1 cellular context compared by ENCODE assay signal in genomic region chr2:81078102-81078501, GRCh38.
TF ChIP-seq lines count a peak whose summit lies in the region.

No MANE protein-coding gene starts in this region.

TF ChIP-seq in SK-N-SH treated with all-trans-retinoic acid at 6 μM for 48 hours, 23 proteins besides CTCF, POLR2A, EP300 and RAD21 (continued from another document):
- no peak for TF ChIP-seq POU6F1 (CRISPR knock-in tag; IDR thresholded peaks at IDR 0.05; ENCODE audit: borderline replicate concordance, low read depth)
- no peak for TF ChIP-seq ZC3H10 (CRISPR knock-in tag; IDR thresholded peaks at IDR 0.05)
- TF ChIP-seq ZNF565 (CRISPR knock-in tag; conservative IDR thresholded peaks at IDR 0.05; ENCODE audit: low read depth), result no peak
- TF ChIP-seq TCF4 (CRISPR knock-in tag; IDR thresholded peaks at IDR 0.05; ENCODE audit: borderline replicate concordance), result no peak
- TF ChIP-seq BACH2 (CRISPR knock-in tag; IDR thresholded peaks at IDR 0.05; ENCODE audit: borderline replicate concordance), result no peak
